9 cellular contexts compared by ENCODE assay signal in the genomic region with DNA sequence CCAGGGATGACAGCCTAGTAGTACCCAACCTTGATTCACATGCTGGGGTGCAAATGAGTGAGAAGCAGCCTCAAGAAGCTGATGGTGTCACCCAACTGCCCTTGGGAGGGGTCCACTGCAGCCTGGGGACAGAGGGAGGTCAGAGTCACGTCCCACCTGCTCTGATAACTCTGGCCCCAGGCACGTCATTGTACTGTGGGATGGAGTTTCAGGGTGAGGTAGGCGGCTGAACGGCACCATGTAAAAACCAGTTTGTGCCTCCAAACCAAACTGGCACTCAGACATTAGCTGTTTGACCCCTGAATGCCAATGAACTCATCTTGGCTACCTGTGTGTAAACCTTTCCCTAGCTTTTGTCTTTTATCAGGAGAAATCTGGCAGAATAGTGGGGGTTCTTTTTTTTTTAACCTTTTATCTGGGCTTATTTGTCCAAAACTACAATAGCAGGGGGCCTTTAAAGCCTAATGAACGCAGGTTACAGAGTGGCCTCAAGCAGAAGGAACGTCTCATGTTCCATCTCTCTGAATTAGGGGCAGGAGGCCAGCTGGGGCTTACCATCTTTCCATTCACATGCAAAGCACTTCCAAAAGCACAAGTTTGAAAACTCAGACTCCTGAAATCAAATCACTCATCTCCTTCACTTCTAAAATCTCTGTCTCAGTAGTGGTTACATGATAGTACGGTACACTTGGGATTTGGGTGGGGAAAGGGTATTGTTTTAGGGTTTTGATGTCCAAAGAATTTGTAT.
DNase-seq lines count a peak whose midpoint lies in the region; ATAC-seq, FAIRE-seq and TF ChIP-seq lines count a peak whose summit lies in the region.
"Had no signal": no experiment of that assay in that cellular context is flagged by ENCODE, and none has a peak within 500 bp of the region (broad histone marks: within the 10 kb centered on the region; RNA-seq: fewer than 3 reads in every experiment).

No MANE protein-coding gene starts in this region.

- no peak for TF ChIP-seq CTCF in IMR-90 (conservative IDR thresholded peaks at IDR 0.05; ENCODE audit: low read depth, low read length)
- no peak for TF ChIP-seq CTCF in endothelial cell of umbilical vein (IDR thresholded peaks at IDR 0.05; ENCODE audit: extremely low read depth in 1 of 2, insufficient read depth in 1 of 2, low read depth in 1 of 2, low read length in 2 of 2)

- H3K9ac ChIP-seq in BLaER1 (peak overlapping the region; percentile 83), IMR-90 (ENCODE audit: low read depth, low read length) (peak overlapping the region; percentile 69), endothelial cell of umbilical vein (replicated peaks; ENCODE audit: extremely low read depth, insufficient read depth, low read length) (no peak overlapping the region)

- peak overlapping the region; percentile 59 for H4K5ac ChIP-seq in IMR-90 (ENCODE audit: low read depth, low read length)

- no peak for TF ChIP-seq RAD21 in IMR-90 (IDR thresholded peaks at IDR 0.05; ENCODE audit: low read length)

- DNase-seq in IMR-90 (peak; percentile 46), endothelial cell of umbilical vein (ENCODE audit: low read depth, low spot score) (no peak), NCI-H1417 treated with DMSO at 0.1 percent for 48 hours (lab: John Stamatoyannopoulos, UW) (no peak)
- DNase-seq in stimulated activated naive CD4-positive, alpha-beta T cell treated with Interleukin-2 at 50 U/mL for 16 hours (lab: John Stamatoyannopoulos, UW): no peak

- no peaks in the 10 kb centered on the region for H3K27me3 ChIP-seq in BLaER1
- no peaks in the 10 kb centered on the region for H3K27me3 ChIP-seq in IMR-90 (ENCODE audit: control insufficient read depth, insufficient read depth, low read length)
- no peaks in the 10 kb centered on the region for H3K27me3 ChIP-seq in endothelial cell of umbilical vein (ENCODE audit: control insufficient read depth in 2 of 2, insufficient read depth in 2 of 2, low read length in 2 of 2)

- H2AK5ac ChIP-seq in IMR-90 (ENCODE audit: low read depth, low read length): peak overlapping the region; percentile 95

- H3K27ac ChIP-seq in BLaER1 (peak overlapping the region; percentile 96), IMR-90 (ENCODE audit: insufficient read depth, low read length) (peak overlapping the region; percentile 92), endothelial cell of umbilical vein (ENCODE audit: insufficient read depth, low read depth, low read length) (peak overlapping the region; percentile 71)

- H3K4me1 Mint-ChIP-seq in stimulated activated memory B cell treated with anti-CD40 and anti-IgM and Interleukin-4, amounts not matched to agents 10 μg/mL and 1 μg/mL and 100 μg/mL, for 72 hours: peaks cover 76% of the 10 kb centered on the region

- H3K4me3 ChIP-seq in BLaER1: peak overlapping the region; percentile 58
- no peak overlapping the region for H3K4me3 ChIP-seq in IMR-90 (ENCODE audit: insufficient read depth, low read depth, low read length)
- H3K4me3 ChIP-seq in endothelial cell of umbilical vein (replicated peaks in 1 of 3; ENCODE audit: insufficient read depth in 1 of 3, low read depth in 1 of 3, low read length in 3 of 3): no peak overlapping the region

- H3K9me1 ChIP-seq in IMR-90 (ENCODE audit: insufficient read depth, low read length): peaks cover 32% of the 10 kb centered on the region
- H3K9me1 ChIP-seq in endothelial cell of umbilical vein (replicated peaks; ENCODE audit: control insufficient read depth, extremely low read depth, insufficient read depth, low read length): no peaks in the 10 kb centered on the region

- H3K4me1 ChIP-seq in BLaER1: peaks cover 97% of the 10 kb centered on the region
- H3K4me1 ChIP-seq in IMR-90 (ENCODE audit: control insufficient read depth, insufficient read depth, low read length): peaks cover 27% of the 10 kb centered on the region
- peaks cover 52% of the 10 kb centered on the region for H3K4me1 ChIP-seq in endothelial cell of umbilical vein (ENCODE audit: control insufficient read depth, extremely low read depth, insufficient read depth, low read length)

- peaks cover 5 to 26% of the 10 kb centered on the region in 2 experiments; a peak in 2 of 4 replicates for H3K79me1 ChIP-seq in IMR-90 (ENCODE audit: low read depth in 1 of 2, low read length in 2 of 2)

- intact Hi-C loops in IMR-90 (cut with micrococcal nuclease): loop anchor here (1.0 to 10.0 kb wide), 3 partner anchors 64 to 260 kb away; a partner anchor contains a TSS
- intact Hi-C loops in endothelial cell of umbilical vein (cut with micrococcal nuclease): loop anchor here (1.0 to 5.0 kb wide), 4 partner anchors 89 to 347 kb away; a partner anchor contains a TSS

- CTCF ChIA-PET in IMR-90 (lab: Yijun Ruan, JAX): interaction anchor here (1.0 kb wide), 1 partner anchor 97 kb away, joined by 3 read pairs; no protein-coding TSS in a partner anchor
- CTCF ChIA-PET in endothelial cell of umbilical vein (lab: Charles Lee): interaction anchor here (1.1 to 3.1 kb wide), 3 partner anchors 97 to 121 kb away, joined by 4 to 23 read pairs (median 6); no protein-coding TSS in a partner anchor

- in situ Hi-C loops in IMR-90 (cut with MboI; ENCODE audit: low sequenced_read_pairs): no loop called here

- dilution Hi-C loops in IMR-90 (cut with HindIII; ENCODE audit: low sequenced_read_pairs, unreplicated experiment): no loop called here
- dilution Hi-C loops in endothelial cell of umbilical vein (cut with MboI; ENCODE audit: extremely low pct_ligation_motif_present, low sequenced_read_pairs): no loop called here

- H4K20me1 ChIP-seq in BLaER1 (no peaks in the 10 kb centered on the region), IMR-90 (ENCODE audit: insufficient read depth, low read length) (peaks cover 8% of the 10 kb centered on the region), endothelial cell of umbilical vein (replicated peaks; ENCODE audit: control insufficient read depth, extremely low read depth, insufficient read depth, low read length) (no peaks in the 10 kb centered on the region)

- H2AFZ ChIP-seq in IMR-90 (replicated peaks; ENCODE audit: low read length, poor library complexity) (peak overlapping the region; percentile 0), endothelial cell of umbilical vein (ENCODE audit: low read depth, low read length) (no peak overlapping the region)

- H3K18ac ChIP-seq in IMR-90 (ENCODE audit: low read depth, low read length): peak overlapping the region; percentile 33

- H2BK120ac ChIP-seq in IMR-90 (ENCODE audit: low read depth, low read length): peak overlapping the region; percentile 72

- H3K4ac ChIP-seq in IMR-90 (ENCODE audit: low read depth, low read length): peak overlapping the region; percentile 82

- ATAC-seq in GM21447 (IDR thresholded peaks at IDR 0.05; ENCODE audit: unreplicated experiment) (peak; percentile 27), IMR-90 (ENCODE audit: low read depth) (no peak), GM21367 (IDR thresholded peaks at IDR 0.05; ENCODE audit: unreplicated experiment) (no peak)
- ATAC-seq in stimulated activated memory B cell treated with anti-CD40 and anti-IgM and Interleukin-4, amounts not matched to agents 10 μg/mL and 1 μg/mL and 100 μg/mL, for 72 hours: peak; percentile 57

- peak overlapping the region; percentile 67 to 93 for H4K8ac ChIP-seq in IMR-90 (ENCODE audit: low read depth in 2 of 2, low read length in 2 of 2)

- peak overlapping the region; percentile 82 for H3K56ac ChIP-seq in IMR-90 (ENCODE audit: extremely low read depth, insufficient read depth, low read length)

- peak overlapping the region; percentile 58 for H3K4me3 Mint-ChIP-seq in stimulated activated memory B cell treated with anti-CD40 and anti-IgM and Interleukin-4, amounts not matched to agents 10 μg/mL and 1 μg/mL and 100 μg/mL, for 72 hours

- peak overlapping the region; percentile 89 for H3K4me2 ChIP-seq in BLaER1
- peak overlapping the region; percentile 49 for H3K4me2 ChIP-seq in IMR-90 (ENCODE audit: low read depth, low read length)
- H3K4me2 ChIP-seq in endothelial cell of umbilical vein (ENCODE audit: insufficient read depth, low read length): no peak overlapping the region

- POLR2A ChIA-PET in IMR-90 (lab: Charles Lee; ENCODE audit: unreplicated experiment): interaction anchor here (0.5 kb wide), 1 partner anchor 120 kb away, joined by 3 read pairs; no protein-coding TSS in a partner anchor
- POLR2A ChIA-PET in endothelial cell of umbilical vein (lab: Charles Lee): no interaction called here

- 40% methylated on average over 1 of the region's 7 CpGs; no CpG with 5 or more reads in 1 of the 2 experiments for WGBS in IMR-90 (ENCODE audit: extremely low coverage in 2 of 2, insufficient read length in 1 of 2), 2 experiments

- peak overlapping the region; percentile 84 for H3K27ac Mint-ChIP-seq in stimulated activated memory B cell treated with anti-CD40 and anti-IgM and Interleukin-4, amounts not matched to agents 10 μg/mL and 1 μg/mL and 100 μg/mL, for 72 hours

- H2BK20ac ChIP-seq in IMR-90 (ENCODE audit: low read depth, low read length): peak overlapping the region; percentile 76

- TF ChIP-seq POLR2A in IMR-90 (IDR thresholded peaks at IDR 0.05; ENCODE audit: low read depth, low read length) (no peak), endothelial cell of umbilical vein (IDR thresholded peaks at IDR 0.05; ENCODE audit: low read depth, low read length) (no peak)

- H3K14ac ChIP-seq in IMR-90 (replicated peaks; ENCODE audit: low read depth, low read length): peak overlapping the region; percentile 83

- H3K36me3 Mint-ChIP-seq in stimulated activated memory B cell treated with anti-CD40 and anti-IgM and Interleukin-4, amounts not matched to agents 10 μg/mL and 1 μg/mL and 100 μg/mL, for 72 hours: peaks cover 49% of the 10 kb centered on the region

- BruUV-seq in IMR-90 (replicated peaks; lab: Mats Ljungman, UMichigan) (no TSS peak), endothelial cell of umbilical vein (replicated peaks; lab: Mats Ljungman, UMichigan) (no TSS peak)

- H3K36me3 ChIP-seq in BLaER1 (peaks cover 27% of the 10 kb centered on the region), IMR-90 (ENCODE audit: control insufficient read depth, insufficient read depth, low read length) (peaks cover 27% of the 10 kb centered on the region), endothelial cell of umbilical vein (ENCODE audit: control insufficient read depth in 2 of 2, extremely low read depth in 1 of 2, insufficient read depth in 2 of 2, low read length in 2 of 2) (peaks cover 3 to 10% of the 10 kb centered on the region in 2 experiments)

- peaks cover 5% of the 10 kb centered on the region for H3K9me3 Mint-ChIP-seq in stimulated activated memory B cell treated with anti-CD40 and anti-IgM and Interleukin-4, amounts not matched to agents 10 μg/mL and 1 μg/mL and 100 μg/mL, for 72 hours
- H3K9me3 Mint-ChIP-seq: stimulated activated naive CD8-positive, alpha-beta T cell treated with anti-CD3 and anti-CD28 coated beads, Interleukin-15, Interleukin-2, amounts not matched to agents 100 ng/mL and 50 ng/mL, for 24 hours had no signal

- peak overlapping the region; percentile 10 for H2AK9ac ChIP-seq in IMR-90 (replicated peaks; ENCODE audit: low read depth, low read length, poor library complexity)

- peak overlapping the region; percentile 94 for H2BK15ac ChIP-seq in IMR-90 (ENCODE audit: low read depth, low read length)

- H3K23ac ChIP-seq in IMR-90 (ENCODE audit: low read depth, low read length): peak overlapping the region; percentile 82; the same call in 1 of the 2 replicates

- H3K27me3 Mint-ChIP-seq in stimulated activated memory B cell treated with anti-CD40 and anti-IgM and Interleukin-4, amounts not matched to agents 10 μg/mL and 1 μg/mL and 100 μg/mL, for 72 hours: no peaks in the 10 kb centered on the region
- H3K27me3 Mint-ChIP-seq: stimulated activated naive CD8-positive, alpha-beta T cell treated with anti-CD3 and anti-CD28 coated beads, Interleukin-15, Interleukin-2, amounts not matched to agents 100 ng/mL and 50 ng/mL, for 24 hours had no signal

- FAIRE-seq in endothelial cell of umbilical vein (lab: Jason Lieb, UNC): no peak

- H4K91ac ChIP-seq in IMR-90 (ENCODE audit: insufficient read depth, low read depth, low read length): peak overlapping the region; percentile 86

- H2BK5ac ChIP-seq in IMR-90 (ENCODE audit: low read depth, low read length, poor library complexity, severe bottlenecking): peak overlapping the region; percentile 76

- H3K9me3 ChIP-seq in BLaER1 (peaks cover 8% of the 10 kb centered on the region), IMR-90 (ENCODE audit: control insufficient read depth, insufficient read depth, low read length) (no peaks in the 10 kb centered on the region), endothelial cell of umbilical vein (replicated peaks; ENCODE audit: control insufficient read depth, insufficient read depth, low read length) (no peaks in the 10 kb centered on the region)

- H3K79me2 ChIP-seq in endothelial cell of umbilical vein (ENCODE audit: control insufficient read depth, insufficient read depth, low read length): no peaks in the 10 kb centered on the region

Comparison
In these comparisons a context has a peak if more than half of its experiments do, and no peak if none do; other contexts are left out.
1. ATAC-seq: peak in GM21447 (single experiment) and stimulated activated memory B cell treated with anti-CD40 and anti-IgM and Interleukin-4, amounts not matched to agents 10 μg/mL and 1 μg/mL and 100 μg/mL, for 72 hours (single experiment); none in IMR-90 (single experiment) and GM21367 (single experiment).
2. Peak in every context shown above with its lines, with median percentiles within 50 percentile points of each other: H3K27ac ChIP-seq.